In genomic region chr7:21771906-21772610, GRCh38 we compare ENCODE assay signal across 14 cellular contexts.
A peak's percentile ranks its signal among the peaks of the same experiment; 100 is the strongest.
DNase-seq lines count a peak whose midpoint lies in the region; ATAC-seq, FAIRE-seq and TF ChIP-seq lines count a peak whose summit lies in the region.
"Had no signal": no experiment of that assay in that cellular context is flagged by ENCODE, and none has a peak within 500 bp of the region (broad histone marks: within the 10 kb centered on the region; RNA-seq: fewer than 3 reads in every experiment).

No MANE protein-coding gene starts in this region.

- WGBS in H9 (ENCODE audit: extremely low coverage, insufficient read length, low lambda C conversion rate) = no CpG with 5 or more reads among the region's 5 CpGs
- WGBS in K562 (ENCODE audit: insufficient coverage, low coverage, missing lambda C conversion rate) = 0% methylated on average over 5 of the region's 5 CpGs

- in situ Hi-C loops in K562 (cut with MboI) = no loop called here

- H3K9ac ChIP-seq in H9 (ENCODE audit: extremely low read depth, insufficient read length, low read length) (no peak overlapping the region), K562 (ENCODE audit: insufficient read depth in 1 of 2, low read depth in 2 of 2, low read length in 2 of 2) (no peak overlapping the region)

- H3K9me1 ChIP-seq in K562 (ENCODE audit: control insufficient read depth, insufficient read depth, low read length) = no peaks in the 10 kb centered on the region

- H3K4me2 ChIP-seq in H9 (ENCODE audit: insufficient read depth, insufficient read length, low read length) = peak overlapping the region; percentile 36
- H3K4me2 ChIP-seq in K562 (ENCODE audit: insufficient read depth, low read length) = no peak overlapping the region; the same call in 1 of the 2 replicates

- no peak overlapping the region for H2BK120ac ChIP-seq in H9 (ENCODE audit: low read depth, low read length, poor library complexity, severe bottlenecking)

- no peaks in the 10 kb centered on the region for H3K79me1 ChIP-seq in H9 (ENCODE audit: insufficient read depth, low read depth, low read length, poor library complexity, severe bottlenecking)

- H2BK12ac ChIP-seq in H9 (ENCODE audit: insufficient read length, low read depth, low read length) = no peak overlapping the region

- intact Hi-C loops in K562 (cut with micrococcal nuclease) = loop anchor here (2.0 kb wide), 1 partner anchor 229 kb away; no protein-coding TSS in a partner anchor

- H2AFZ ChIP-seq in H9 (ENCODE audit: low read length) (no peak overlapping the region), K562 (ENCODE audit: low read depth, low read length) (no peak overlapping the region)

- H3K56ac ChIP-seq in H9 (ENCODE audit: insufficient read length, low read depth, low read length) = no peak overlapping the region

- no peak overlapping the region for H2BK20ac ChIP-seq in H9 (ENCODE audit: low read depth, low read length, poor library complexity, severe bottlenecking)

- TF ChIP-seq RAD21 in K562 (CRISPR knock-in tag; conservative IDR thresholded peaks at IDR 0.05 in 1 of 2, IDR thresholded peaks at IDR 0.05 in 1 of 2) = no peak

- POLR2A ChIA-PET in K562 (lab: Yijun Ruan, JAX) = interaction anchor here (0.5 kb wide), 1 partner anchor 247 kb away, joined by 3 read pairs; no protein-coding TSS in a partner anchor

- DNase-seq in Ammon's horn (ENCODE audit: low spot score) = peak; percentile 53
- peak; percentile 64 for DNase-seq in H9
- DNase-seq in K562 (ENCODE audit: extremely low read depth in 1 of 4, low spot score in 3 of 4) = peak; percentile 8 to 56 (median 31)
- peak; percentile 62 for DNase-seq in iPS-NIHi11 (ENCODE audit: low spot score)
- no peak for DNase-seq in activated CD4-positive, CD25-positive, alpha-beta regulatory T cell (lab: John Stamatoyannopoulos, UW)
- no peak for DNase-seq in activated CD8-positive, alpha-beta memory T cell treated with anti-CD3 and anti-CD28 coated beads for 24 hours
- no peak for DNase-seq in stimulated activated effector memory CD8-positive, alpha-beta T cell treated with anti-CD3 and anti-CD28 coated beads, Interleukin-12 subunit alpha, Interleukin-12 subunit beta, amount 100 ng/mL, for 72 hours (ENCODE audit: low spot score in 2 of 2)
- DNase-seq: activated CD4-positive, CD25-positive, alpha-beta regulatory T cell treated with anti-CD3 and anti-CD28 coated beads, Interleukin-2, amount 50 U/mL, for 72 hours; activated effector memory CD4-positive, alpha-beta T cell treated with anti-CD3 and anti-CD28 coated beads, Interleukin-2, amount 50 U/mL, for 16 hours; cortex of kidney; NCI-H446 treated with DMSO at 0.1 percent for 48 hours; SHP77; upper lobe of left lung had no signal

- H3K4me3 Mint-ChIP-seq in H9 = peak overlapping the region; percentile 2 to 20; a peak in 2 of 5 replicates
- no peak overlapping the region for H3K4me3 Mint-ChIP-seq in stimulated activated effector memory CD8-positive, alpha-beta T cell treated with anti-CD3 and anti-CD28 coated beads, Interleukin-12 subunit alpha, Interleukin-12 subunit beta, amount 100 ng/mL, for 72 hours

- no peak overlapping the region for H4K5ac ChIP-seq in H9 (ENCODE audit: insufficient read length, low read depth, low read length)

- ATAC-seq in K562 (peak; percentile 83), GM19035 (IDR thresholded peaks at IDR 0.05; ENCODE audit: unreplicated experiment) (no peak)
- ATAC-seq in stimulated activated effector memory CD8-positive, alpha-beta T cell treated with anti-CD3 and anti-CD28 coated beads, Interleukin-12 subunit alpha, Interleukin-12 subunit beta, amount 100 ng/mL, for 72 hours = no peak

- peak overlapping the region; percentile 82 for H3K27ac ChIP-seq in H9 (ENCODE audit: insufficient read length, low read depth, low read length)
- H3K27ac ChIP-seq in K562 (ENCODE audit: extremely low read depth, low read depth, low read length) = no peak overlapping the region
- H3K27ac ChIP-seq: upper lobe of left lung had no signal

- H3K18ac ChIP-seq in H9 (ENCODE audit: insufficient read length, low read depth, low read length) = no peak overlapping the region

- no peaks in the 10 kb centered on the region for H3K9me3 Mint-ChIP-seq in H9
- H3K9me3 Mint-ChIP-seq in stimulated activated effector memory CD8-positive, alpha-beta T cell treated with anti-CD3 and anti-CD28 coated beads, Interleukin-12 subunit alpha, Interleukin-12 subunit beta, amount 100 ng/mL, for 72 hours = no peaks in the 10 kb centered on the region

- H3K14ac ChIP-seq in H9 (ENCODE audit: insufficient read depth, low read length) = no peak overlapping the region

- H4K91ac ChIP-seq in H9 (ENCODE audit: insufficient read length, low read depth, low read length) = no peak overlapping the region

- no peak overlapping the region for H3K4ac ChIP-seq in H9 (ENCODE audit: low read depth, low read length)

- no peak overlapping the region for H3K23ac ChIP-seq in H9 (ENCODE audit: insufficient read length, low read depth, low read length)

- H3K23me2 ChIP-seq in H9 (ENCODE audit: insufficient read length, low read depth, low read length, poor library complexity, severe bottlenecking) = no peaks in the 10 kb centered on the region

- FAIRE-seq in K562 (lab: Jason Lieb, UNC) = peak; percentile 49

- H4K8ac ChIP-seq in H9 (replicated peaks; ENCODE audit: insufficient read length, low read depth, low read length) = no peak overlapping the region

- CTCF ChIA-PET in K562 (lab: Yijun Ruan, JAX; ENCODE audit: low intra/inter-chr PET ratio) = no interaction called here

- no peak overlapping the region for H3T11ph ChIP-seq in H9 (ENCODE audit: low read length)

- H3K4me1 ChIP-seq in H9 (ENCODE audit: insufficient read depth, low read length) = peaks cover 16% of the 10 kb centered on the region; the same call in 1 of the 2 replicates
- peaks cover 0 to 3% of the 10 kb centered on the region in 2 experiments; a peak in 1 of 5 replicates for H3K4me1 ChIP-seq in K562 (replicated peaks in 1 of 2; ENCODE audit: control insufficient read depth in 2 of 2, insufficient read depth in 2 of 2, low read length in 2 of 2)
- H3K4me1 ChIP-seq: upper lobe of left lung had no signal

- H3K27me3 ChIP-seq in H9 (ENCODE audit: insufficient read depth, low read length) = no peaks in the 10 kb centered on the region
- no peaks in the 10 kb centered on the region for H3K27me3 ChIP-seq in K562 (ENCODE audit: control insufficient read depth in 2 of 2, insufficient read depth in 2 of 2, low read length in 2 of 2)
- H3K27me3 ChIP-seq: upper lobe of left lung had no signal

- no peak overlapping the region for H3K4me3 ChIP-seq in K562
- H3K4me3 ChIP-seq: upper lobe of left lung had no signal

- H2AK5ac ChIP-seq in H9 (ENCODE audit: insufficient read length, low read length) = no peak overlapping the region

- no peaks in the 10 kb centered on the region; a peak in 1 of 7 replicates for H3K36me3 Mint-ChIP-seq in H9 (ENCODE audit: insufficient read depth in 1 of 3, low read depth in 3 of 3)
- H3K36me3 Mint-ChIP-seq in stimulated activated effector memory CD8-positive, alpha-beta T cell treated with anti-CD3 and anti-CD28 coated beads, Interleukin-12 subunit alpha, Interleukin-12 subunit beta, amount 100 ng/mL, for 72 hours = no peaks in the 10 kb centered on the region

- no peaks in the 10 kb centered on the region for H3K36me3 ChIP-seq in K562 (ENCODE audit: control insufficient read depth, insufficient read depth, low read length)
- H3K36me3 ChIP-seq: upper lobe of left lung had no signal

- no peak for TF ChIP-seq POLR2A in K562 (conservative IDR thresholded peaks at IDR 0.05)

- peak overlapping the region; percentile 5 to 88 (median 54); a peak in 6 of 7 replicates for H3K27ac Mint-ChIP-seq in H9
- H3K27ac Mint-ChIP-seq in stimulated activated effector memory CD8-positive, alpha-beta T cell treated with anti-CD3 and anti-CD28 coated beads, Interleukin-12 subunit alpha, Interleukin-12 subunit beta, amount 100 ng/mL, for 72 hours = no peak overlapping the region

- no peaks in the 10 kb centered on the region for H3K9me3 ChIP-seq in H9 (ENCODE audit: control insufficient read depth, low read depth, low read length)
- H3K9me3 ChIP-seq in K562 (replicated peaks; ENCODE audit: control insufficient read depth, insufficient read depth, low read depth, low read length) = no peaks in the 10 kb centered on the region
- H3K9me3 ChIP-seq: upper lobe of left lung had no signal

- no peak for TF ChIP-seq CTCF in H9 (conservative IDR thresholded peaks at IDR 0.05)
- no peak for TF ChIP-seq CTCF in K562 (IDR thresholded peaks at IDR 0.05 in 2 of 3, conservative IDR thresholded peaks at IDR 0.05 in 1 of 3; ENCODE audit: insufficient read depth in 2 of 3, low read depth in 1 of 3, low read length in 3 of 3)

- H2BK15ac ChIP-seq in H9 (ENCODE audit: low read depth, low read length) = no peak overlapping the region

- H3K27me3 Mint-ChIP-seq in H9 (ENCODE audit: low read depth) = no peaks in the 10 kb centered on the region

- no peaks in the 10 kb centered on the region for H3K79me2 ChIP-seq in H9 (ENCODE audit: insufficient read depth, low read length)
- no peaks in the 10 kb centered on the region for H3K79me2 ChIP-seq in K562 (ENCODE audit: control insufficient read depth, insufficient read depth, low read length)

- BruUV-seq in K562 (replicated peaks; lab: Mats Ljungman, UMichigan) = no TSS peak

- no peak overlapping the region for H2BK5ac ChIP-seq in H9 (ENCODE audit: insufficient read length, low read length)

- peaks cover 47 to 68% of the 10 kb centered on the region in 2 experiments for H3K4me1 Mint-ChIP-seq in H9
- no peaks in the 10 kb centered on the region for H3K4me1 Mint-ChIP-seq in stimulated activated effector memory CD8-positive, alpha-beta T cell treated with anti-CD3 and anti-CD28 coated beads, Interleukin-12 subunit alpha, Interleukin-12 subunit beta, amount 100 ng/mL, for 72 hours

- H4K20me1 ChIP-seq in H9 (ENCODE audit: control insufficient read depth, insufficient read depth, insufficient read length) (no peaks in the 10 kb centered on the region), K562 (replicated peaks; ENCODE audit: control insufficient read depth, insufficient read depth, low read length) (no peaks in the 10 kb centered on the region)

- no peak; the same call in 1 of the 2 replicates for TF ChIP-seq EP300 in K562 (IDR thresholded peaks at IDR 0.05; ENCODE audit: low read length)

TF ChIP-seq in K562, 482 proteins besides CTCF, POLR2A, EP300 and RAD21 (continues in another document):
- TF ChIP-seq BCOR (IDR thresholded peaks at IDR 0.05) (no peak), ATF1 (CRISPR knock-in tag; IDR thresholded peaks at IDR 0.05) (no peak), ATF1 (tag; IDR thresholded peaks at IDR 0.05) (0 out of 2 replicates have a peak, but pooled peaks have one; percentile 27)

Comparison
In these comparisons a context has a peak if more than half of its experiments do, and no peak if none do; other contexts are left out.
1. DNase-seq: peak in Ammon's horn (single experiment), H9 (single experiment), K562 (4 of 4) and iPS-NIHi11 (single experiment); none in activated CD4-positive, CD25-positive, alpha-beta regulatory T cell (0 of 4), activated CD8-positive, alpha-beta memory T cell treated with anti-CD3 and anti-CD28 coated beads for 24 hours (single experiment) and stimulated activated effector memory CD8-positive, alpha-beta T cell treated with anti-CD3 and anti-CD28 coated beads, Interleukin-12 subunit alpha, Interleukin-12 subunit beta, amount 100 ng/mL, for 72 hours (0 of 2).